In genomic region chr1:43621386-43621785, GRCh38 we compare ENCODE assay signal across 23 cellular contexts. TPM values are rescaled to one million over a fixed set of nuclear protein-coding genes. Genes with fewer than 3 reads are reported as not detected.
DNase-seq lines count a peak whose midpoint lies in the region; TF ChIP-seq lines count a peak whose summit lies in the region.
"Had no signal": no experiment of that assay in that cellular context is flagged by ENCODE, and none has a peak within 500 bp of the region (broad histone marks: within the 10 kb centered on the region; RNA-seq: fewer than 3 reads in every experiment).

No MANE protein-coding gene starts in this region.

- H2BK12ac ChIP-seq in neuronal stem cell (ENCODE audit: low read length) = no peak overlapping the region

- no CpG with 5 or more reads among the region's 3 CpGs for WGBS in neuronal stem cell (ENCODE audit: extremely low coverage in 2 of 2, insufficient read length in 2 of 2, insufficient replicate concordance in 1 of 2), 2 donors

- peak overlapping the region; percentile 87 for H3K23ac ChIP-seq in neuronal stem cell (ENCODE audit: low read depth, low read length, poor library complexity)

- POLR2A ChIA-PET in HEK293 (lab: Yijun Ruan, JAX) = interaction anchor here (0.8 kb wide), 1 partner anchor 39 kb away, joined by 3 read pairs; no protein-coding TSS in a partner anchor

- intact Hi-C loops in vagina (cut with DNase I) = no loop called here
- intact Hi-C loops in breast epithelium (cut with DNase I; ENCODE audit: low total_unique reads) = no loop called here

- no peak overlapping the region for H3K18ac ChIP-seq in neuronal stem cell (ENCODE audit: low read length)

- no peak for TF ChIP-seq POLR2A in vagina (IDR thresholded peaks at IDR 0.05)
- TF ChIP-seq POLR2A in breast epithelium (IDR thresholded peaks at IDR 0.05) = no peak

- no peak overlapping the region for H2AFZ ChIP-seq in neuronal stem cell (ENCODE audit: low read length)
- H2AFZ ChIP-seq: PC-9 had no signal

- CTCF ChIA-PET in HEK293 (lab: Yijun Ruan, JAX) = no interaction called here

- H3K9ac ChIP-seq in neuronal stem cell (ENCODE audit: low read depth, low read length, poor library complexity) = no peak overlapping the region

- H3K27ac ChIP-seq in HEK293 (ENCODE audit: extremely low read depth, low read depth, low read length) (no peak overlapping the region), cingulate gyrus (ENCODE audit: low read depth, low read length) (peak overlapping the region; percentile 72), neuronal stem cell (replicated peaks; ENCODE audit: low read length) (no peak overlapping the region), vagina (peak overlapping the region; percentile 44), breast epithelium (peak overlapping the region in 1 of 2 donors; percentile 56), substantia nigra (ENCODE audit: low read depth, low read length, poor library complexity, severe bottlenecking) (no peak overlapping the region)
- H3K27ac ChIP-seq: C4-2B, PC-9 had no signal

- no peak overlapping the region for H3K4me3 ChIP-seq in HEK293 (ENCODE audit: low read depth, low read length)
- no peak overlapping the region for H3K4me3 ChIP-seq in neuronal stem cell (ENCODE audit: low read length in 2 of 2)
- H3K4me3 ChIP-seq in vagina = no peak overlapping the region
- H3K4me3 ChIP-seq in breast epithelium = no peak overlapping the region
- H3K4me3 ChIP-seq: PC-9 had no signal

- H3K9me3 ChIP-seq in HEK293 (ENCODE audit: control insufficient read depth, insufficient read depth, low read depth, low read length) = no peaks in the 10 kb centered on the region
- no peaks in the 10 kb centered on the region for H3K9me3 ChIP-seq in neuronal stem cell (replicated peaks in 1 of 2; ENCODE audit: control insufficient read depth in 2 of 2, insufficient read depth in 1 of 2, low read depth in 1 of 2, low read length in 2 of 2)
- no peaks in the 10 kb centered on the region for H3K9me3 ChIP-seq in vagina
- H3K9me3 ChIP-seq in breast epithelium = no peaks in the 10 kb centered on the region

- no peaks in the 10 kb centered on the region for H3K4me1 ChIP-seq in HEK293 (ENCODE audit: control insufficient read depth, insufficient read depth, low read length)
- H3K4me1 ChIP-seq in neuronal stem cell (ENCODE audit: control insufficient read depth in 2 of 2, insufficient read depth in 1 of 2, low read depth in 1 of 2, low read length in 2 of 2) = no peaks in the 10 kb centered on the region
- peaks cover 15% of the 10 kb centered on the region for H3K4me1 ChIP-seq in vagina
- H3K4me1 ChIP-seq in breast epithelium = no peaks in the 10 kb centered on the region

- no peak overlapping the region for H3K4ac ChIP-seq in neuronal stem cell (ENCODE audit: low read length)

- H3K27me3 ChIP-seq in neuronal stem cell (ENCODE audit: control insufficient read depth in 3 of 3, insufficient read depth in 3 of 3, low read depth in 1 of 3, low read length in 3 of 3) (no peaks in the 10 kb centered on the region), vagina (no peaks in the 10 kb centered on the region), breast epithelium (no peaks in the 10 kb centered on the region)

- no peak overlapping the region for H2AK5ac ChIP-seq in neuronal stem cell (ENCODE audit: low read depth, low read length)

- H3K14ac ChIP-seq in neuronal stem cell (ENCODE audit: low read length) = no peak overlapping the region

- DNase-seq in neuronal stem cell (ENCODE audit: low spot score) = no peak
- DNase-seq in vagina (ENCODE audit: extremely low spot score in 2 of 2) = no peak
- no peak for DNase-seq in breast epithelium (ENCODE audit: low spot score in 2 of 2)
- no peak for DNase-seq in substantia nigra (lab: John Stamatoyannopoulos, UW)
- no peak for DNase-seq in SHP77 (lab: John Stamatoyannopoulos, UW)
- DNase-seq: CD8-positive, alpha-beta T cell; DMS 273 treated with DMSO at 0.1 percent for 48 hours; DMS79 treated with DMSO at 0.1 percent for 48 hours; Kasumi-1; MV-4-11; NCI-H1105; NCI-H1436 treated with DMSO at 0.1 percent for 48 hours; NCI-H187 treated with DMSO at 0.1 percent for 48 hours; NCI-H2171 treated with DMSO at 0.1 percent for 48 hours; NCI-H345; NCI-H524 treated with DMSO at 0.1 percent for 48 hours; NCI-H82; NK-92 treated with Interleukin-12 subunit alpha and Interleukin-12 subunit beta, amount 100 ng/mL, for 24 hours; Right ventricle myocardium superior had no signal

- H2BK15ac ChIP-seq in neuronal stem cell (ENCODE audit: low read length) = no peak overlapping the region

- no peaks in the 10 kb centered on the region for H3K79me1 ChIP-seq in neuronal stem cell (ENCODE audit: low read depth, low read length)

- H3K36me3 ChIP-seq in HEK293 (ENCODE audit: control insufficient read depth in 2 of 2, insufficient read depth in 1 of 2, low read length in 2 of 2) (peaks cover 0 to 87% of the 10 kb centered on the region in 2 experiments; a peak in 1 of 3 replicates), neuronal stem cell (replicated peaks in 1 of 2; ENCODE audit: control insufficient read depth in 2 of 2, insufficient read depth in 2 of 2, low read length in 2 of 2) (peaks cover 62 to 77% of the 10 kb centered on the region in 2 donors), vagina (peaks cover 0 to 48% of the 10 kb centered on the region in 2 donors), breast epithelium (peaks cover 6% of the 10 kb centered on the region)

- no peak overlapping the region for H2BK120ac ChIP-seq in neuronal stem cell (ENCODE audit: low read depth, low read length)

- no peak overlapping the region for H4K91ac ChIP-seq in neuronal stem cell (ENCODE audit: low read depth, low read length, poor library complexity)

- H4K8ac ChIP-seq in neuronal stem cell (ENCODE audit: low read depth, low read length) = no peak overlapping the region

- no peak for TF ChIP-seq CTCF in HEK293 (tag by site-specific recombination; IDR thresholded peaks at IDR 0.05)
- no peak for TF ChIP-seq CTCF in vagina (IDR thresholded peaks at IDR 0.05)
- TF ChIP-seq CTCF in breast epithelium (IDR thresholded peaks at IDR 0.05) = no peak

- H2BK5ac ChIP-seq in neuronal stem cell (ENCODE audit: low read length) = no peak overlapping the region

- H3K4me2 ChIP-seq in neuronal stem cell (ENCODE audit: insufficient read depth, low read length, poor library complexity, severe bottlenecking) = no peak overlapping the region
- H3K4me2 ChIP-seq: PC-9 had no signal

TF ChIP-seq in HEK293, 187 proteins besides CTCF, POLR2A, EP300 and RAD21:
- no peak for TF ChIP-seq ZNF571 (tag by site-specific recombination; IDR thresholded peaks at IDR 0.05)
- TF ChIP-seq SCRT2 (tag by site-specific recombination; IDR thresholded peaks at IDR 0.05) = peak; percentile 32; the same call in 1 of the 2 replicates

RNA-seq across cellular contexts. Expression of gene KDM4A, which starts 28.6 kb away (rescaled TPM):
- polyA plus RNA-seq in neuronal stem cell (2013, experiment 1 of 2) = 24.5 TPM
- 25.1 TPM for polyA plus RNA-seq in neuronal stem cell (2013, experiment 2 of 2)
- total RNA-seq in vagina (21.9 TPM), breast epithelium (10 to 100 TPM; 28.6 to 46.1 (median 35.1) TPM)

Comparison
In these comparisons a context has a peak if more than half of its experiments do, and no peak if none do; other contexts are left out.
1. H3K27ac ChIP-seq: peak in cingulate gyrus (single experiment) and vagina (single experiment); none in HEK293 (single experiment), neuronal stem cell (single experiment) and substantia nigra (single experiment).